Comparison of ENCODE assay signal across 2 cellular contexts in the genomic region with DNA sequence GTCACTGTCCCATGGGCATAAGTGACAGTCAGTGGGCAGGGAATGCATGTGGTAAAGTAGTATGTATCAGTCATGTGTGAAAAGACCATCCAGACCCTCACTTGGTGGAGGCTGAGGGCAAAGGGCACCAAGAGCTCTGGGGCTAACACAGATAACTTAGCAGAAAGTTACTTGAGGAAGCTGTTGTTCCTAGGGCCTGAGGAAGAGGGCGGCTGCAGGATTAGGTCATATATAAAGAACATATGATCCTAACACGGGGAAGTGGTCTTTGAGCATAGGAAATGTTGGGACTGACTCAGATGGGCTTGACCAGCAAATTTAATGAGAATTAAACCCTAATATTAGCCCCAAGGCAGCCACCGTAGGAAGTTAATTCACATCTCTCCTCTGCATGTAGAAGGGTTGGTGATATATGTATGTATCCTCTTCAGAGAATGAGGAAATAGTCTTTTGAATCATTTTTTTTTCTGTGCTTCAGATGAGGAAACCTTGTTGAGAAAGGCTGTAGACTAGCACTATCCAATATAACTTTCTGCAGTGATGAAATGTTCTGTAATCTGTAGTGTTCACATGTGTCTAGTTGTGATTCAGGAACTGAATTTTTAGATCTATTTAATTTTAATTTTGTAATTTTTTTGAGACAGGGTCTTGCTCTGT.
TF ChIP-seq lines count a peak whose summit lies in the region.

No MANE protein-coding gene starts in this region.

TF ChIP-seq in K562, 482 proteins besides CTCF, POLR2A, EP300 and RAD21:
- no peak for TF ChIP-seq CEBPG (CRISPR knock-in tag; IDR thresholded peaks at IDR 0.05)
- peak; percentile 7 to 55; a peak in 2 of 4 replicates for TF ChIP-seq CEBPG (tag; conservative IDR thresholded peaks at IDR 0.05 in 1 of 2, IDR thresholded peaks at IDR 0.05 in 1 of 2)
- no peak for TF ChIP-seq ZNF232 (CRISPR knock-in tag; IDR thresholded peaks at IDR 0.05)

TF ChIP-seq in GM12891, 5 proteins besides CTCF, POLR2A, EP300 and RAD21:
- TF ChIP-seq PAX5 (IDR thresholded peaks at IDR 0.05; ENCODE audit: insufficient read depth, low read length, severe bottlenecking): no peak
- TF ChIP-seq POLR2AphosphoS5 (IDR thresholded peaks at IDR 0.05; ENCODE audit: low read depth, low read length): no peak
- no peak for TF ChIP-seq TAF1 (IDR thresholded peaks at IDR 0.05; ENCODE audit: low read depth, low read length)
- TF ChIP-seq SPI1 (IDR thresholded peaks at IDR 0.05; ENCODE audit: low read depth, low read length): no peak
- TF ChIP-seq POU2F2 (IDR thresholded peaks at IDR 0.05; ENCODE audit: low read depth, low read length): no peak
